Comparison of ENCODE assay signal across 13 cellular contexts in the genomic region with DNA sequence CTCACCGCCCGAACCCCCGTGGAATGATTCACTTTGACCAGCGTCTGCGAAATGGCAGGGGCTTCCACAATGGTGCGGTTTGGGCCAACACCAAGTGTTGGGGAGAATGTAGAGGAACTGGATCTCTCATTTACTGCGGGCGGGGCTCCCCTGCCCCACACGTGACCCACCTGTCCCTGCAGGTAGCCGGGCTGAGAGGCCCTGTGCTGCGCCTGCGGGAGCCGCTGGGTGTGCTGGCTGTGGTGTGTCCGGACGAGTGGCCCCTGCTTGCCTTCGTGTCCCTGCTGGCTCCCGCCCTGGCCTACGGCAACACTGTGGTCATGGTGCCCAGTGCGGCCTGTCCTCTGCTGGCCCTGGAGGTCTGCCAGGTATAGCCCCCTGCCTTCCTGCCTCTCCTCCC. TPM values are rescaled to one million over a fixed set of nuclear protein-coding genes. Genes with fewer than 3 reads are reported as not detected.
DNase-seq lines count a peak whose midpoint lies in the region; ATAC-seq and TF ChIP-seq lines count a peak whose summit lies in the region.
"Had no signal": no experiment of that assay in that cellular context is flagged by ENCODE, and none has a peak within 500 bp of the region (broad histone marks: within the 10 kb centered on the region; RNA-seq: fewer than 3 reads in every experiment).

No MANE protein-coding gene starts in this region.

- H3K9me3 ChIP-seq in CD4-positive, alpha-beta memory T cell (ENCODE audit: control insufficient read depth in 1 of 2, low read length in 2 of 2), result no peaks in the 10 kb centered on the region
- H3K9me3 ChIP-seq in Loucy (ENCODE audit: insufficient read depth, low read depth, low read length) (no peaks in the 10 kb centered on the region), gastrocnemius medialis (no peaks in the 10 kb centered on the region)
- H3K9me3 ChIP-seq: SK-N-SH, thoracic aorta had no signal

- H2AFZ ChIP-seq in Loucy (ENCODE audit: low read length), result no peak overlapping the region

- H4K20me1 ChIP-seq in Loucy (ENCODE audit: insufficient read depth, low read length, poor library complexity, severe bottlenecking), result no peaks in the 10 kb centered on the region

- in situ Hi-C loops in gastrocnemius medialis (cut with MboI; ENCODE audit: low sequenced_read_pairs in 4 of 4), result no loop called here

- peaks cover 4 to 10% of the 10 kb centered on the region in 2 donors for H3K36me3 Mint-ChIP-seq in CD4-positive, alpha-beta memory T cell

- peaks cover 19% of the 10 kb centered on the region for H3F3A ChIP-seq in Loucy (ENCODE audit: low read depth)

- H3K4me1 Mint-ChIP-seq in CD4-positive, alpha-beta memory T cell, result peaks cover 23 to 54% (median 36%) of the 10 kb centered on the region in 4 donors

- no peak for TF ChIP-seq POLR2A in gastrocnemius medialis (IDR thresholded peaks at IDR 0.05)

- H3K4me3 Mint-ChIP-seq in CD4-positive, alpha-beta memory T cell, result peak overlapping the region in 4 of 8 donors; percentile 46 to 94 (median 84)

- H3K27ac ChIP-seq in CD4-positive, alpha-beta memory T cell (ENCODE audit: low read depth, low read length), result peak overlapping the region; percentile 84
- H3K27ac ChIP-seq in epithelial cell of prostate, result peak overlapping the region; percentile 58
- peak overlapping the region; percentile 56 to 72 (median 64) for H3K27ac ChIP-seq in gastrocnemius medialis

- H3K36me3 ChIP-seq in CD4-positive, alpha-beta memory T cell (ENCODE audit: insufficient read depth, low read length), result peaks cover 17% of the 10 kb centered on the region
- H3K36me3 ChIP-seq in Loucy (ENCODE audit: insufficient read depth, low read length) (no peaks in the 10 kb centered on the region; the same call in 1 of the 2 replicates), gastrocnemius medialis (no peaks in the 10 kb centered on the region)
- H3K36me3 ChIP-seq: thoracic aorta had no signal

- CTCF ChIA-PET in CD4-positive, alpha-beta memory T cell (lab: Charles Lee; ENCODE audit: partially characterized antibody), result interaction anchor here (3.5 to 6.0 kb wide), 3 partner anchors 9 to 76 kb away, joined by 20 to 227 read pairs (median 57); partner anchors contain the start of genes ALDH16A1 and PIH1D1

- no peak for DNase-seq in CD4-positive, alpha-beta memory T cell
- DNase-seq in epithelial cell of prostate (ENCODE audit: low read depth, low spot score) (peak; percentile 88), gastrocnemius medialis (no peak), left colon (no peak), GM20000 (ENCODE audit: low spot score) (no peak)
- DNase-seq in NK-92 treated with Interleukin-12 subunit alpha and Interleukin-12 subunit beta, amount 100 ng/mL, for 24 hours (lab: John Stamatoyannopoulos, UW), result no peak
- DNase-seq: NCI-H1105 treated with DMSO at 0.1 percent for 48 hours, SK-N-SH had no signal

- H3K4me3 ChIP-seq in CD4-positive, alpha-beta memory T cell (ENCODE audit: low read length in 2 of 2), result peak overlapping the region in 1 of 2 donors; percentile 44
- H3K4me3 ChIP-seq in Loucy (ENCODE audit: low read length, poor library complexity, severe bottlenecking) (peak overlapping the region; percentile 66), gastrocnemius medialis (no peak overlapping the region)
- H3K4me3 ChIP-seq: GM12878, thoracic aorta had no signal

- H3K79me2 ChIP-seq in Loucy (ENCODE audit: insufficient read depth, low read length), result no peaks in the 10 kb centered on the region

- no peaks in the 10 kb centered on the region for H3K27me3 Mint-ChIP-seq in CD4-positive, alpha-beta memory T cell

- peak overlapping the region; percentile 55 for H3K9ac ChIP-seq in Loucy (ENCODE audit: low read depth, low read length, poor library complexity, severe bottlenecking)
- H3K9ac ChIP-seq: SK-N-SH had no signal

- peak overlapping the region; percentile 72 for H3K4me2 ChIP-seq in Loucy (ENCODE audit: low read depth, low read length, poor library complexity, severe bottlenecking)
- H3K4me2 ChIP-seq: SK-N-SH had no signal

- H3K27me3 ChIP-seq in CD4-positive, alpha-beta memory T cell (ENCODE audit: insufficient read depth, low read length), result no peaks in the 10 kb centered on the region
- H3K27me3 ChIP-seq in Loucy (ENCODE audit: insufficient read depth, low read length, poor library complexity, severe bottlenecking) (no peaks in the 10 kb centered on the region), gastrocnemius medialis (no peaks in the 10 kb centered on the region)

- POLR2A ChIA-PET in CD4-positive, alpha-beta memory T cell (lab: Charles Lee; ENCODE audit: partially characterized antibody), result interaction anchor here (0.6 to 6.2 kb wide), 8 partner anchors 10 to 37 kb away, joined by 3 to 222 read pairs (median 15); partner anchors contain the start of genes ALDH16A1, PIH1D1 and RPL13A

- peaks cover 0 to 3% (median 0%) of the 10 kb centered on the region in 8 donors for H3K9me3 Mint-ChIP-seq in CD4-positive, alpha-beta memory T cell

- intact Hi-C loops in CD4-positive, alpha-beta memory T cell (cut with micrococcal nuclease), result no loop called here
- intact Hi-C loops in gastrocnemius medialis (cut with DNase I; ENCODE audit: low total_unique reads) (no loop called here), left colon (cut with DNase I, micrococcal nuclease) (no loop called here)

- peak overlapping the region; percentile 94 to 100 (median 100) for H3K27ac Mint-ChIP-seq in CD4-positive, alpha-beta memory T cell

- ATAC-seq in gastrocnemius medialis (no peak), left colon (no peak)

- TF ChIP-seq CTCF in Loucy (conservative IDR thresholded peaks at IDR 0.05; ENCODE audit: low read length) (no peak), gastrocnemius medialis (IDR thresholded peaks at IDR 0.05 in 4 of 5, conservative IDR thresholded peaks at IDR 0.05 in 1 of 5) (no peak), GM20000 (IDR thresholded peaks at IDR 0.05; ENCODE audit: extremely low read depth, missing control alignments) (no peak)

- H3K4me1 ChIP-seq in CD4-positive, alpha-beta memory T cell (ENCODE audit: insufficient read depth, low read length), result peaks cover 64% of the 10 kb centered on the region
- peaks cover 36% of the 10 kb centered on the region for H3K4me1 ChIP-seq in Loucy (ENCODE audit: insufficient read depth, low read length, poor library complexity, severe bottlenecking)
- H3K4me1 ChIP-seq in gastrocnemius medialis, result peaks cover 0 to 4% of the 10 kb centered on the region in 2 donors

- H3K9me2 ChIP-seq in Loucy (replicated peaks; ENCODE audit: low read depth, low read length), result no peaks in the 10 kb centered on the region
- H3K9me2 ChIP-seq: SK-N-SH had no signal

RNA-seq across cellular contexts. Expression of gene FLT3LG, which starts 5.8 kb away (rescaled TPM):
- total RNA-seq in CD4-positive, alpha-beta memory T cell, result 100 to 1,000 TPM; 114 to 115 TPM
- polyA plus RNA-seq in CD4-positive, alpha-beta memory T cell, result 100 to 1,000 TPM; 145 to 252 TPM
- total RNA-seq in gastrocnemius medialis, result 1 to 10 TPM in 3 of 4 donors, under 1 TPM in 1; 0.91 to 2.7 (median 1.2) TPM
- total RNA-seq in left colon, result 1 to 10 TPM; 3.4 to 6.4 TPM
- total RNA-seq: astrocyte had no signal

RNA-seq across cellular contexts. Expression of gene ALDH16A1, which starts 15.2 kb away (rescaled TPM):
- total RNA-seq in CD4-positive, alpha-beta memory T cell, result 10 to 100 TPM; 31.6 to 32.6 TPM
- polyA plus RNA-seq in CD4-positive, alpha-beta memory T cell, result 10 to 100 TPM; 28.4 to 40.1 TPM
- total RNA-seq in gastrocnemius medialis (10 to 100 TPM in 2 of 4 donors, 1 to 10 TPM in 2; 8.0 to 12.6 (median 9.9) TPM), left colon (10 to 100 TPM; 24.9 to 31.5 TPM)

RNA-seq across cellular contexts. Expression of gene PIH1D1, which starts 16.6 kb away (rescaled TPM):
- 100 to 1,000 TPM; 178 to 186 TPM for total RNA-seq in CD4-positive, alpha-beta memory T cell
- polyA plus RNA-seq in CD4-positive, alpha-beta memory T cell, result 100 to 1,000 TPM in 1 of 2 donors, 10 to 100 TPM in 1; 87.2 to 124 TPM
- total RNA-seq in gastrocnemius medialis, result 100 to 1,000 TPM in 1 of 4 donors, 10 to 100 TPM in 3; 41.9 to 107 (median 79.0) TPM
- total RNA-seq in left colon, result 10 to 100 TPM; 62.9 to 74.1 TPM

RNA-seq across cellular contexts. Expression of gene RPL13A, which starts 19.2 kb away (rescaled TPM):
- 1,000 to 10,000 TPM; 5,517 to 5,661 TPM for total RNA-seq in CD4-positive, alpha-beta memory T cell
- polyA plus RNA-seq in CD4-positive, alpha-beta memory T cell, result 1,000 to 10,000 TPM; 1,827 to 3,046 TPM
- total RNA-seq in gastrocnemius medialis (1,000 to 10,000 TPM; 1,565 to 2,260 (median 1,899) TPM), left colon (1,000 to 10,000 TPM; 2,164 to 2,325 TPM)

RNA-seq across cellular contexts. Expression of gene SLC17A7, which starts 26.9 kb away (rescaled TPM):
- total RNA-seq in CD4-positive, alpha-beta memory T cell, result under 1 TPM; 0.15 to 0.25 TPM
- polyA plus RNA-seq in CD4-positive, alpha-beta memory T cell, result not detected
- total RNA-seq in gastrocnemius medialis, result 1 to 10 TPM in 1 of 4 donors, under 1 TPM in 3; 0.24 to 1.6 (median 0.33) TPM
- total RNA-seq in left colon, result under 1 TPM; 0.24 to 0.81 TPM
- total RNA-seq: epithelial cell of proximal tubule had no signal

Comparison
In these comparisons a context has a peak if more than half of its experiments do, and no peak if none do; other contexts are left out.
1. RNA of gene FLT3LG, which starts 5.8 kb away (total RNA-seq): 114 to 115 TPM in CD4-positive, alpha-beta memory T cell; 3.4 to 6.4 TPM in left colon and 0.91 to 2.7 TPM in gastrocnemius medialis; every median in the first group is over 10 times any median in the second.
2. Peak in every context shown above with its lines, with median percentiles within 50 percentile points of each other: H3K27ac ChIP-seq.